16 cellular contexts compared by ENCODE assay signal in the genomic region with DNA sequence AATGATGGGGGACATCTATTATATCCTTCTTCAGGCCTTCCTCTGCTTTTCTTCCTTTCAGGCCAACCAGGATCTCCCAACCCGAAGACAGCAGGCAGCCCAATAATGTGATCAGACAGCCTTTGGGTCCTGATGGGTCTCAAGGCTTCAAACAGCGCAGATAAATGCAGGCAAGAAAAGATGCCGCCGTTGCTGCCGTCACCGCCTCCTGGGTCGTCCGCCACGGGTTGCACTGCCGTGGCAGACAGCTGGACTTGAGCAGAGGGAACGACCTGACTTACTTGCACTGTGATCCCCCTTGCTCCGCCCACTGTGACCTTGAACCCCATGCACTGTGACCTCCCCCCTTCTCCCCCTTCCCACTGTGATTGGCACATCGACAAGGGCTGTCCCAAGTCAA.
DNase-seq lines count a peak whose midpoint lies in the region; ATAC-seq lines count a peak whose summit lies in the region.
"Had no signal": no experiment of that assay in that cellular context is flagged by ENCODE, and none has a peak within 500 bp of the region (broad histone marks: within the 10 kb centered on the region; RNA-seq: fewer than 3 reads in every experiment).

No MANE protein-coding gene starts in this region.

- no peak for DNase-seq in activated naive CD4-positive, alpha-beta T cell treated with anti-CD3 and anti-CD28 coated beads, Interleukin-2, amount 10 ng/mL, durations not matched to agents 7 days and 5 days
- no peak for DNase-seq in activated naive CD4-positive, alpha-beta T cell (lab: John Stamatoyannopoulos, UW)
- DNase-seq in central memory CD8-positive, alpha-beta T cell (ENCODE audit: low spot score in 2 of 2): no peak
- DNase-seq in NCI-H2107 treated with DMSO at 0.1 percent for 48 hours (lab: John Stamatoyannopoulos, UW; ENCODE audit: unreplicated experiment) (no peak), NCI-H524 (lab: John Stamatoyannopoulos, UW) (no peak)
- DNase-seq: CD4-positive, CD25-positive, alpha-beta regulatory T cell; CD8-positive, alpha-beta memory T cell; DMS 273 treated with DMSO at 0.1 percent for 48 hours; DMS79; EL; GDM1; GM23248; H7; HCEC 1CT had no signal

- ATAC-seq in central memory CD8-positive, alpha-beta T cell (replicated peaks; ENCODE audit: extremely low read depth, poor library complexity, severe bottlenecking): no peak
- ATAC-seq: GM12878 had no signal

- CTCF ChIA-PET in activated naive CD4-positive, alpha-beta T cell treated with anti-CD3 and anti-CD28 coated beads, Interleukin-2, amount 10 ng/mL, durations not matched to agents 7 days and 5 days (lab: Charles Lee): no interaction called here

- no peaks in the 10 kb centered on the region for H3K27me3 Mint-ChIP-seq in activated naive CD4-positive, alpha-beta T cell treated with anti-CD3 and anti-CD28 coated beads, Interleukin-2, amount 10 ng/mL, durations not matched to agents 7 days and 5 days
- H3K27me3 Mint-ChIP-seq in central memory CD8-positive, alpha-beta T cell: no peaks in the 10 kb centered on the region
- H3K27me3 Mint-ChIP-seq: B cell; CD4-positive, CD25-positive, alpha-beta regulatory T cell had no signal

- H3K4me3 Mint-ChIP-seq in activated naive CD4-positive, alpha-beta T cell treated with anti-CD3 and anti-CD28 coated beads, Interleukin-2, amount 10 ng/mL, durations not matched to agents 7 days and 5 days: no peak overlapping the region
- no peak overlapping the region for H3K4me3 Mint-ChIP-seq in central memory CD8-positive, alpha-beta T cell
- H3K4me3 Mint-ChIP-seq: B cell; CD4-positive, CD25-positive, alpha-beta regulatory T cell; CD8-positive, alpha-beta memory T cell had no signal

- no peaks in the 10 kb centered on the region for H3K9me3 Mint-ChIP-seq in activated naive CD4-positive, alpha-beta T cell treated with anti-CD3 and anti-CD28 coated beads, Interleukin-2, amount 10 ng/mL, durations not matched to agents 7 days and 5 days
- H3K9me3 Mint-ChIP-seq in central memory CD8-positive, alpha-beta T cell: no peaks in the 10 kb centered on the region
- H3K9me3 Mint-ChIP-seq: CD4-positive, CD25-positive, alpha-beta regulatory T cell; CD8-positive, alpha-beta memory T cell had no signal

- H3K36me3 Mint-ChIP-seq in activated naive CD4-positive, alpha-beta T cell treated with anti-CD3 and anti-CD28 coated beads, Interleukin-2, amount 10 ng/mL, durations not matched to agents 7 days and 5 days: peaks cover 34% of the 10 kb centered on the region
- H3K36me3 Mint-ChIP-seq in central memory CD8-positive, alpha-beta T cell (ENCODE audit: insufficient read depth): peaks cover 52% of the 10 kb centered on the region

- H3K27ac Mint-ChIP-seq in activated naive CD4-positive, alpha-beta T cell treated with anti-CD3 and anti-CD28 coated beads, Interleukin-2, amount 10 ng/mL, durations not matched to agents 7 days and 5 days: peak overlapping the region; percentile 65
- peak overlapping the region; percentile 22 for H3K27ac Mint-ChIP-seq in central memory CD8-positive, alpha-beta T cell (ENCODE audit: low read depth)
- H3K27ac Mint-ChIP-seq: B cell had no signal

- peaks cover 31% of the 10 kb centered on the region for H3K4me1 Mint-ChIP-seq in activated naive CD4-positive, alpha-beta T cell treated with anti-CD3 and anti-CD28 coated beads, Interleukin-2, amount 10 ng/mL, durations not matched to agents 7 days and 5 days
- H3K4me1 Mint-ChIP-seq in central memory CD8-positive, alpha-beta T cell: peaks cover 31% of the 10 kb centered on the region
